In genomic region chr10:98170249-98171117, GRCh38 we compare ENCODE assay signal across 2 cellular contexts.
TF ChIP-seq lines count a peak whose summit lies in the region.

No MANE protein-coding gene starts in this region.

TF ChIP-seq in HCT116, 20 proteins besides CTCF, POLR2A, EP300 and RAD21:
- TF ChIP-seq MAX (IDR thresholded peaks at IDR 0.05) = no peak
- TF ChIP-seq CBX3 (IDR thresholded peaks at IDR 0.05; ENCODE audit: low read depth) = peak; percentile 27; the same call in 1 of the 2 replicates

TF ChIP-seq in K562, 482 proteins besides CTCF, POLR2A, EP300 and RAD21 (continues in another document):
- TF ChIP-seq ZNF12 (CRISPR knock-in tag; IDR thresholded peaks at IDR 0.05) (no peak), ZBTB2 (IDR thresholded peaks at IDR 0.05) (no peak), KLF6 (CRISPR knock-in tag; IDR thresholded peaks at IDR 0.05; ENCODE audit: borderline replicate concordance) (no peak), TEAD4 (IDR thresholded peaks at IDR 0.05; ENCODE audit: low read length) (peak; percentile 42; the same call in 1 of the 2 replicates), TEAD4 (CRISPR knock-in tag; IDR thresholded peaks at IDR 0.05; ENCODE audit: borderline replicate concordance) (no peak), ZNF24 (IDR thresholded peaks at IDR 0.05) (no peak), ZNF124 (CRISPR knock-in tag; IDR thresholded peaks at IDR 0.05) (no peak), CEBPZ (IDR thresholded peaks at IDR 0.05; ENCODE audit: borderline replicate concordance, low read depth, low read length) (no peak), RAD51 (IDR thresholded peaks at IDR 0.05; ENCODE audit: borderline replicate concordance, low read depth) (no peak), TFE3 (CRISPR knock-in tag; IDR thresholded peaks at IDR 0.05) (no peak), FIP1L1 (IDR thresholded peaks at IDR 0.05; ENCODE audit: low read depth, low read length, poor library complexity, severe bottlenecking) (no peak), ZNF140 (CRISPR knock-in tag; IDR thresholded peaks at IDR 0.05) (no peak), PTTG1 (tag; IDR thresholded peaks at IDR 0.05; ENCODE audit: low read depth) (no peak), FOXA1 (IDR thresholded peaks at IDR 0.05; ENCODE audit: borderline replicate concordance) (no peak), GATA2 (CRISPR knock-in tag; IDR thresholded peaks at IDR 0.05) (peak; percentile 63), MBD2 (IDR thresholded peaks at IDR 0.05; ENCODE audit: borderline replicate concordance, low read depth) (no peak), HMG20B (CRISPR knock-in tag; IDR thresholded peaks at IDR 0.05) (no peak), ZNF407 (IDR thresholded peaks at IDR 0.05; ENCODE audit: low read depth) (no peak), TBP (optimal IDR thresholded peaks at IDR 0.05; ENCODE audit: low read depth, low read length) (peak; percentile 54), SMC3 (conservative IDR thresholded peaks at IDR 0.05; ENCODE audit: insufficient read depth, low read depth, low read length) (peak; percentile 54), SFPQ (IDR thresholded peaks at IDR 0.05; ENCODE audit: low read depth, low read length) (no peak), ZZZ3 (IDR thresholded peaks at IDR 0.05) (no peak), ADNP (tag; IDR thresholded peaks at IDR 0.05) (peak; percentile 66; the same call in 1 of the 2 replicates), MNT (conservative IDR thresholded peaks at IDR 0.05) (no peak), RBM22 (IDR thresholded peaks at IDR 0.05; ENCODE audit: low read depth, low read length, poor library complexity, severe bottlenecking) (no peak), THAP12 (CRISPR knock-in tag; IDR thresholded peaks at IDR 0.05) (no peak), TCF3 (CRISPR knock-in tag; IDR thresholded peaks at IDR 0.05) (no peak), HDAC3 (IDR thresholded peaks at IDR 0.05; ENCODE audit: borderline replicate concordance, partially characterized antibody) (no peak), ZNF384 (IDR thresholded peaks at IDR 0.05; ENCODE audit: low read depth, low read length) (no peak), NFXL1 (CRISPR knock-in tag; IDR thresholded peaks at IDR 0.05) (no peak), STAT5A (IDR thresholded peaks at IDR 0.05; ENCODE audit: borderline replicate concordance, low read length) (no peak), IRF1 (CRISPR knock-in tag; IDR thresholded peaks at IDR 0.05; ENCODE audit: borderline replicate concordance) (no peak), ZNF41 (CRISPR knock-in tag; conservative IDR thresholded peaks at IDR 0.05) (no peak), MAFF (IDR thresholded peaks at IDR 0.05; ENCODE audit: low read length) (no peak), MCM2 (IDR thresholded peaks at IDR 0.05; ENCODE audit: low read depth) (no peak)
